In genomic region chr1:95029532-95029931, GRCh38 we compare ENCODE assay signal across 3 cellular contexts.
TF ChIP-seq lines count a peak whose summit lies in the region.

No MANE protein-coding gene starts in this region.

TF ChIP-seq in HepG2, 621 proteins besides CTCF, POLR2A, EP300 and RAD21:
- TF ChIP-seq MAFF (IDR thresholded peaks at IDR 0.05; ENCODE audit: low read depth, low read length) (peak; percentile 51; the same call in 1 of the 2 replicates), MAFK (conservative IDR thresholded peaks at IDR 0.05 in 1 of 2, IDR thresholded peaks at IDR 0.05 in 1 of 2; ENCODE audit: low read length in 2 of 2) (peak; percentile 38 to 67; a peak in 3 of 4 replicates), PRDM10 (CRISPR knock-in tag; IDR thresholded peaks at IDR 0.05; ENCODE audit: low read depth) (no peak)

TF ChIP-seq in IMR-90, 13 proteins besides CTCF, POLR2A, EP300 and RAD21:
- TF ChIP-seq BHLHE40 (IDR thresholded peaks at IDR 0.05; ENCODE audit: low read depth, low read length) (no peak), RCOR1 (IDR thresholded peaks at IDR 0.05; ENCODE audit: insufficient replicate concordance, low read length) (no peak), MAFK (IDR thresholded peaks at IDR 0.05; ENCODE audit: low read depth, low read length) (0 out of 2 replicates have a peak, but pooled peaks have one; percentile 22), CHD1 (IDR thresholded peaks at IDR 0.05; ENCODE audit: low read depth, low read length) (no peak)

TF ChIP-seq in K562, 482 proteins besides CTCF, POLR2A, EP300 and RAD21:
- TF ChIP-seq ZNF316 (IDR thresholded peaks at IDR 0.05) (peak; percentile 54), ELF1 (tag; IDR thresholded peaks at IDR 0.05) (no peak), C11orf30 (IDR thresholded peaks at IDR 0.05; ENCODE audit: low read depth) (peak; percentile 18; the same call in 1 of the 2 replicates)
